ENCODE assay signal across 2 cellular contexts in genomic region chr19:40026597-40026970, GRCh38.
TF ChIP-seq lines count a peak whose summit lies in the region.

No MANE protein-coding gene starts in this region.

TF ChIP-seq in A549, 52 proteins besides CTCF, POLR2A, EP300 and RAD21:
- TF ChIP-seq CBX8 (IDR thresholded peaks at IDR 0.05) (no peak), ZSCAN20 (CRISPR knock-in tag; IDR thresholded peaks at IDR 0.05) (no peak), PHF8 (IDR thresholded peaks at IDR 0.05; ENCODE audit: borderline replicate concordance, low read depth) (no peak), POLR2AphosphoS2 (conservative IDR thresholded peaks at IDR 0.05; ENCODE audit: low read length) (no peak), CEBPB (IDR thresholded peaks at IDR 0.05) (no peak), USF2 (IDR thresholded peaks at IDR 0.05) (no peak), REST (IDR thresholded peaks at IDR 0.05) (no peak), HEYL (CRISPR knock-in tag; IDR thresholded peaks at IDR 0.05) (no peak), FOSL2 (IDR thresholded peaks at IDR 0.05) (no peak), FOSL2 (CRISPR knock-in tag; IDR thresholded peaks at IDR 0.05) (no peak), HOXA7 (CRISPR knock-in tag; IDR thresholded peaks at IDR 0.05) (no peak), KDM5A (IDR thresholded peaks at IDR 0.05) (no peak)

TF ChIP-seq in HEK293T, 16 proteins besides CTCF, POLR2A, EP300 and RAD21:
- TF ChIP-seq TARDBP (IDR thresholded peaks at IDR 0.05) (no peak), L3MBTL2 (conservative IDR thresholded peaks at IDR 0.05) (0 out of 2 replicates have a peak, but pooled peaks have one; percentile 18)
TF ChIP-seq in HEK293T: peak in this region for 1.
